10 cellular contexts compared by ENCODE assay signal in the genomic region with DNA sequence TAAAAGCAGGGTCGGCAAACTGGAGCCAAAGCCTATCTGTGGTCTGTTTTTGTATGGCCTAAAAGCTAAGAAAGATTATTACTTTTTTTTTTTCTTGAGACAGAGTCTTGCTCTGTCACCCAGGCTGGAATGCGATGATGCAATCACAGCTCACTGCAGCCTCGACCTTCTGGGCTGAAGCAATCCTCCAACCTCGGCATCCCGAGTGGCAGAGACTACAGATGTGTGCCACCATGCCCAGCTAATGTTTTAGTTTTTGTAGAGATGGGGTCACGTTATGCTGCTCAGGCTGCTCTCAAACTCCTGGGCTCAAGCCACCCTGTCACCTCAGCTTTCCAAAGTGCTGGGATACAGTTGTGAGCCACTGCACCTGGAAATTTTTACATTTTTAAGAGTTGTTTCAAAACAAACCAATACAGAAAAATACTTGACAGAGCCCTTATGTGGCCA. TPM values are rescaled to one million over a fixed set of nuclear protein-coding genes. Genes with fewer than 3 reads are reported as not detected.
DNase-seq lines count a peak whose midpoint lies in the region; ATAC-seq, FAIRE-seq and TF ChIP-seq lines count a peak whose summit lies in the region.
"Had no signal": no experiment of that assay in that cellular context is flagged by ENCODE, and none has a peak within 500 bp of the region (broad histone marks: within the 10 kb centered on the region; RNA-seq: fewer than 3 reads in every experiment).

No MANE protein-coding gene starts in this region.

- FAIRE-seq in GM19239 (lab: Jason Lieb, UNC) = no peak

- peaks cover 0 to 14% of the 10 kb centered on the region in 2 donors for H3K4me1 ChIP-seq in left lung

- peak; percentile 1 for ATAC-seq in HG02763 (IDR thresholded peaks at IDR 0.05; ENCODE audit: unreplicated experiment)
- peak; percentile 87 for ATAC-seq in left lung
- ATAC-seq in GM21381 (IDR thresholded peaks at IDR 0.05; ENCODE audit: unreplicated experiment) = no peak
- ATAC-seq in HG03280 (IDR thresholded peaks at IDR 0.05; ENCODE audit: unreplicated experiment) = no peak
- no peak for ATAC-seq in GM21825 (IDR thresholded peaks at IDR 0.05; ENCODE audit: unreplicated experiment)

- DNase-seq in A172 (ENCODE audit: low spot score) (peak; percentile 73), amniotic epithelial cell (ENCODE audit: low read depth) (peak; percentile 89), left lung (peak; percentile 76 to 85), GM19239 (ENCODE audit: insufficient read length, low spot score) (no peak)
- DNase-seq: CD4-positive, CD25-positive, alpha-beta regulatory T cell; central memory CD4-positive, alpha-beta T cell had no signal

- H3K9me3 ChIP-seq in left lung = no peaks in the 10 kb centered on the region

- intact Hi-C loops in left lung (cut with DNase I) = no loop called here

- no peaks in the 10 kb centered on the region for H3K36me3 ChIP-seq in left lung

- H3K27me3 ChIP-seq in left lung = no peaks in the 10 kb centered on the region

- no peak for TF ChIP-seq CTCF in left lung (IDR thresholded peaks at IDR 0.05)

- H3K4me3 ChIP-seq in left lung = no peak overlapping the region

- peak overlapping the region in 1 of 2 donors; percentile 74 for H3K27ac ChIP-seq in left lung

RNA-seq across cellular contexts. Expression of a gene that starts 6.5 kb away (rescaled TPM):
- 58.7 and 63.9 TPM in 2 replicates for total RNA-seq in A172 (2014; rRNA removed; shearing (Covaris generic))
- 10 to 100 TPM; 19.4 to 24.7 TPM for total RNA-seq in left lung

RNA-seq across cellular contexts. Expression of a gene that starts 10.2 kb away (rescaled TPM):
- 32.2 and 34.7 TPM in 2 replicates for total RNA-seq in A172 (2014; rRNA removed; shearing (Covaris generic))
- total RNA-seq in left lung = 10 to 100 TPM; 48.1 to 56.4 TPM

RNA-seq across cellular contexts. Expression of a gene that starts 52.3 kb away (rescaled TPM):
- total RNA-seq in A172 (2014; rRNA removed; shearing (Covaris generic)) = 121 and 130 TPM in 2 replicates
- 10 to 100 TPM; 70.8 to 72.0 TPM for total RNA-seq in left lung

RNA-seq across cellular contexts. Expression of a gene that starts 52.5 kb away (rescaled TPM):
- 49.3 and 53.8 TPM in 2 replicates for total RNA-seq in A172 (2014; rRNA removed; shearing (Covaris generic))
- 10 to 100 TPM; 27.9 to 38.7 TPM for total RNA-seq in left lung

Comparison
In these comparisons a context has a peak if more than half of its experiments do, and no peak if none do; other contexts are left out.
1. ATAC-seq: peak in HG02763 (single experiment) and left lung (single experiment); none in GM21381 (single experiment), HG03280 (single experiment) and GM21825 (single experiment).